8 cellular contexts compared by ENCODE assay signal in the genomic region with DNA sequence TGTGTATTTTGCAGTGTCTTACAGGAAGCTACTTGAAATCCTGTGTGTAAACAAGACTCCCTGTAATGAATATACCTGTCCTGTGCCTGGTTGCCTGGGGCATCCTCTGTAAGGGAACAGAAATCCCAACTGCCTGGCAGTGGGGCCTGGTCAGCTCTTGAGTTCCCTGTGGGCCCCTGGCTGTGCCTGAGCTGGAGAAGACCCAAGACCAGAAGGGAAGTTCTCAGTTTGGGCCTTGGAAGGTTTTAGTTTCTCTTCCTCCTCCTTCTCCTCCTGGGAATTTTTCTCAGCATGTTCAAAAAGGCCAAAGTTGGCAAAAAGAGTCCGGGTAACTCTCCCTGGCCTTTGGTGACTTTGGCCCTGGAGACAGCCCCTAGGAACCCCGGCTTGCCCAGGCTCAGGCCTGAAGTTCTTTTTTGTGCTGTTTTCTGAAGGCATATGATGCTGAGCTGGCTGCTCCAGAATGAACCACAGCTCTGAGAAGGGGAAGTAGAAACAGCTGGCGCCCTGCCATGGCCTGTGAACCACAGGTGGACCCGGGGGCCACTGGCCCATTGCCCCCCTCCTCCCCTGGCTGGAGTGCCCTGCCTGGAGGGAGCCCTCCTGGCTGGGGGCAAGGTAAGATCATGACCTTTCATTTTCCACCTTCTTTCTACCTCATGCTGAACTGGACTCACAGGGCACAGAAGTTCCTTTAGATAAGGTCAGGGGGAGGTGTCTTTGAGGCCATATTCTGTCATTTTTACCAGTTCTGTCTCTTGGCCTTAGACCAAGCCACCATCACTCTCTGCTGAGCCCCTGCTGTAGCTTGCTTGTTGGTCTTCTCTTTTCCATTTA. TPM values are rescaled to one million over a fixed set of nuclear protein-coding genes. Genes with fewer than 3 reads are reported as not detected.
DNase-seq lines count a peak whose midpoint lies in the region; ATAC-seq, FAIRE-seq and TF ChIP-seq lines count a peak whose summit lies in the region.

No MANE protein-coding gene starts in this region.

- WGBS in transverse colon (ENCODE audit: low coverage in 1 of 2), 2 donors, result 45 to 50% methylated on average over 2 to 3 of the region's 4 CpGs

- H3K27me3 ChIP-seq in right atrium auricular region (no peaks in the 10 kb centered on the region), transverse colon (no peaks in the 10 kb centered on the region)

- intact Hi-C loops in transverse colon (cut with DNase I; ENCODE audit: low total_unique reads), result loop anchor here (1.0 kb wide), 1 partner anchor 26 kb away; no protein-coding TSS in a partner anchor

- H3K27ac ChIP-seq in 22Rv1 (peak overlapping the region; percentile 50), right atrium auricular region (no peak overlapping the region), transverse colon (peak overlapping the region; percentile 42 to 70 (median 63))

- TF ChIP-seq POLR2A in transverse colon (IDR thresholded peaks at IDR 0.05), result no peak

- no peaks in the 10 kb centered on the region for H3K9me3 ChIP-seq in right atrium auricular region
- H3K9me3 ChIP-seq in transverse colon, result no peaks in the 10 kb centered on the region

- H3K36me3 ChIP-seq in right atrium auricular region (no peaks in the 10 kb centered on the region), transverse colon (peaks cover 0 to 9% (median 0%) of the 10 kb centered on the region in 4 donors)

- DNase-seq in RPMI8226 (peak; percentile 97), right atrium auricular region (ENCODE audit: low spot score) (peak; percentile 68), transverse colon (peak; percentile 83), HTR-8/SVneo (ENCODE audit: insufficient read length, low spot score) (no peak), NCI-H524 (lab: John Stamatoyannopoulos, UW) (no peak)

- TF ChIP-seq EP300 in transverse colon (IDR thresholded peaks at IDR 0.05; ENCODE audit: low read depth), result no peak

- in situ Hi-C loops in transverse colon (cut with MboI; ENCODE audit: low pct_ligation_motif_present in 1 of 4, low pct_unique_long_range_greater_than_20kb in 1 of 4, low sequenced_read_pairs in 3 of 4), result no loop called here

- TF ChIP-seq CTCF in 22Rv1 (IDR thresholded peaks at IDR 0.05) (no peak), right atrium auricular region (IDR thresholded peaks at IDR 0.05) (no peak), transverse colon (IDR thresholded peaks at IDR 0.05) (no peak)

- no peak for FAIRE-seq in HTR-8/SVneo (lab: Jason Lieb, UNC)

- ATAC-seq in GM18867 (IDR thresholded peaks at IDR 0.05; ENCODE audit: unreplicated experiment) (peak; percentile 61), HG03039 (IDR thresholded peaks at IDR 0.05; ENCODE audit: unreplicated experiment) (peak; percentile 56)

- H3K4me1 ChIP-seq in right atrium auricular region, result peaks cover 0 to 23% of the 10 kb centered on the region in 2 donors
- peaks cover 16 to 42% (median 23%) of the 10 kb centered on the region in 4 donors for H3K4me1 ChIP-seq in transverse colon

- no peak overlapping the region for H3K4me3 ChIP-seq in right atrium auricular region
- no peak overlapping the region for H3K4me3 ChIP-seq in transverse colon

RNA-seq across cellular contexts. Expression of gene TMEM268, which starts 5.8 kb away (rescaled TPM):
- total RNA-seq in right atrium auricular region, result 1 to 10 TPM; 2.9 to 4.0 TPM
- 1 to 10 TPM; 6.2 to 9.7 (median 7.3) TPM for total RNA-seq in transverse colon

RNA-seq across cellular contexts. Expression of gene ATP6V1G1, which starts 29.3 kb away (rescaled TPM):
- total RNA-seq in right atrium auricular region (100 to 1,000 TPM; 141 to 153 TPM), transverse colon (100 to 1,000 TPM; 102 to 144 (median 131) TPM)

RNA-seq across cellular contexts. Expression of gene TEX53, which starts 40.7 kb away (rescaled TPM):
- total RNA-seq in right atrium auricular region (not detected), transverse colon (not detected)

Comparison
In these comparisons a context has a peak if more than half of its experiments do, and no peak if none do; other contexts are left out.
1. H3K27ac ChIP-seq: peak in 22Rv1 (single experiment) and transverse colon (4 of 4); none in right atrium auricular region (0 of 2).
2. DNase-seq: peak in RPMI8226 (single experiment), right atrium auricular region (single experiment) and transverse colon (single experiment); none in HTR-8/SVneo (single experiment) and NCI-H524 (0 of 2).